Comparison of ENCODE assay signal across 16 cellular contexts in genomic region chrX:118508690-118509089, GRCh38. TPM values are rescaled to one million over a fixed set of nuclear protein-coding genes. Genes with fewer than 3 reads are reported as not detected.
DNase-seq lines count a peak whose midpoint lies in the region; ATAC-seq and TF ChIP-seq lines count a peak whose summit lies in the region.
"Had no signal": no experiment of that assay in that cellular context is flagged by ENCODE, and none has a peak within 500 bp of the region (broad histone marks: within the 10 kb centered on the region; RNA-seq: fewer than 3 reads in every experiment).

No MANE protein-coding gene starts in this region.

- H3K9me3 ChIP-seq in subcutaneous abdominal adipose tissue (ENCODE audit: control insufficient read depth in 5 of 5, low read length in 5 of 5): peaks cover 0 to 2% (median 0%) of the 10 kb centered on the region in 5 donors
- H3K9me3 ChIP-seq: breast epithelium, psoas muscle had no signal

- peak overlapping the region; percentile 59 to 61 for H3K27ac Mint-ChIP-seq in T-cell

- peaks cover 0 to 3% of the 10 kb centered on the region in 2 donors for H3K27me3 Mint-ChIP-seq in T-cell

- peak overlapping the region; percentile 47 for H3K27ac ChIP-seq in subcutaneous abdominal adipose tissue (ENCODE audit: low read depth, low read length)
- H3K27ac ChIP-seq: breast epithelium, psoas muscle had no signal

- CTCF ChIA-PET in T-cell (lab: Charles Lee): interaction anchor here in 1 of 2 donors (1.5 kb wide), 1 partner anchor 20 kb away, joined by 3 read pairs; no protein-coding TSS in a partner anchor

- H3K9me3 Mint-ChIP-seq in T-cell: no peaks in the 10 kb centered on the region

- H3K4me3 ChIP-seq in choroid plexus epithelial cell (ENCODE audit: low read depth, low read length) (no peak overlapping the region), subcutaneous abdominal adipose tissue (ENCODE audit: low read depth in 1 of 5, low read length in 5 of 5) (no peak overlapping the region)
- H3K4me3 ChIP-seq: breast epithelium, psoas muscle had no signal

- no peaks in the 10 kb centered on the region for H3K36me3 ChIP-seq in subcutaneous abdominal adipose tissue (ENCODE audit: control insufficient read depth in 5 of 5, insufficient read depth in 5 of 5, low read length in 5 of 5)
- H3K36me3 ChIP-seq: breast epithelium had no signal

- DNase-seq in T-cell: no peak
- no peak for DNase-seq in choroid plexus epithelial cell (ENCODE audit: low read depth)
- peak; percentile 25 for DNase-seq in left kidney (ENCODE audit: low read depth, low spot score)
- no peak for DNase-seq in GM13976 (ENCODE audit: low spot score)
- DNase-seq: activated CD4-positive, alpha-beta T cell treated with anti-CD3 and anti-CD28 coated beads for 1 hour; activated CD8-positive, alpha-beta memory T cell treated with anti-CD3 and anti-CD28 coated beads, Interleukin-2, amount 50 U/mL, for 4 hours; activated naive CD4-positive, alpha-beta T cell; DMS153; effector CD4-positive, alpha-beta T cell; NCI-H2029 treated with DMSO at 0.1 percent for 48 hours; NCI-H510A had no signal

- H3K4me1 Mint-ChIP-seq in T-cell: peaks cover 64 to 90% (median 81%) of the 10 kb centered on the region in 3 donors

- H3K36me3 Mint-ChIP-seq in T-cell: peaks cover 28% of the 10 kb centered on the region

- no peak overlapping the region for H3K9ac ChIP-seq in subcutaneous abdominal adipose tissue (ENCODE audit: low read length in 5 of 5)

- peaks cover 0 to 8% (median 0%) of the 10 kb centered on the region in 5 donors for H3K27me3 ChIP-seq in subcutaneous abdominal adipose tissue (ENCODE audit: control insufficient read depth in 5 of 5, insufficient read depth in 4 of 5, low read length in 5 of 5)

- TF ChIP-seq CTCF in choroid plexus epithelial cell (conservative IDR thresholded peaks at IDR 0.05; ENCODE audit: low read depth, low read length) (peak; percentile 25), GM13976 (IDR thresholded peaks at IDR 0.05; ENCODE audit: borderline replicate concordance, control extremely low read depth, extremely low read depth, insufficient read depth, missing control alignments) (no peak)

- in situ Hi-C loops in GM13976 (cut with MboI; ENCODE audit: low sequenced_read_pairs, unreplicated experiment): no loop called here

- POLR2A ChIA-PET in T-cell (lab: Charles Lee): interaction anchor here in 1 of 2 donors (0.6 kb wide), 1 partner anchor 24 kb away, joined by 6 read pairs; no protein-coding TSS in a partner anchor

- peaks cover 4 to 53% (median 50%) of the 10 kb centered on the region in 5 donors for H3K4me1 ChIP-seq in subcutaneous abdominal adipose tissue (ENCODE audit: control insufficient read depth in 5 of 5, insufficient read depth in 5 of 5, low read length in 5 of 5)
- H3K4me1 ChIP-seq: breast epithelium, psoas muscle had no signal

- ATAC-seq in T-cell (replicated peaks in 1 of 4) (no peak), HG02981 (IDR thresholded peaks at IDR 0.05; ENCODE audit: unreplicated experiment) (no peak), GM18907 (IDR thresholded peaks at IDR 0.05; ENCODE audit: unreplicated experiment) (no peak)
- ATAC-seq: psoas muscle had no signal

- H3K4me3 Mint-ChIP-seq in T-cell: no peak overlapping the region

RNA-seq across cellular contexts. Expression of gene DOCK11, which starts 13.1 kb away (rescaled TPM):
- total RNA-seq in T-cell: 100 to 1,000 TPM in 2 of 5 donors, 10 to 100 TPM in 3; 90.7 to 102 (median 94.5) TPM
